8 cellular contexts compared by ENCODE assay signal in the genomic region with DNA sequence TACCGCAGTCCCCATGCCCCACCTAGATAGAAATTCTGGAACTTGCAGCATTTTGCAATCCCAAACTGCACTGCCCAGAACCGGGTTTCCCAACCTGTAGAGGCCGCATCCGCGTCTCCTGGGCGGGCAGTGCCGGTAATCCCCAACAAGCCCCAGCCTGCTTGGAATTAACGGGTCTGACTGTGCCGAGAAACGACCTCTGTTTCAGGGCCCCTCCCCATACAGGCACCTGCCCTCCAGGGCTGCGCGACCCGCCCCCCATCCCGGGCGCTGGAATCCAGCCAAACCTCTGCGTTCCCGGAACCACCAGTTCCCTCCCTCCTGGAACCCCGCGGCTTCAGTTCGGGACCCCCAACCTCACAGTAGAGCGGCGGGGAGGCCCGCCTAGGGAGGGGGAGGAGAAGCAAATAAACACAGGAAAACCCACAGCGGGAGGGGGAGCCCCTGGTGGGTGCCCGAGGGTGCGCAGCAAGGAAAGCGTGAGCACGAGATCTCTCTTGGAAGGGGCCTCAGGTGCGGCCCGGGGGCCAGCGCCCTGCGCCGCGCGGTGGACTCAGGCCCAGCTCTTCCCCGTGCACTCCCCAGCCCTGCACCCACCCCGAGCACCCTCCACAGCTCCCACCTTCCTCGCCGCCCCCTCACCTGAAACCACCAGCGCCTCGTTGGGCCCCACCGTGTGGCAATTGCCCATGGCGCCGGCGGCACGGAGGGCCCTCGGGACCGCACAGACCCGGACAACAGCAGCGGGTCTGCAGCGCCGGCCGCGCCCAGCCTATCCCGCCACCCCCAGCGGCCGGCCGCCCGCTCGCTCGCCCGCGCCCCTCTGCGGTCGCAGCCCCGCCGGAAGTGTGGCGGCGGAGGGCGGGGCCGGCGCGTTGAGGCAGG. TPM values are rescaled to one million over a fixed set of nuclear protein-coding genes. Genes with fewer than 3 reads are reported as not detected.
A peak's percentile ranks its signal among the peaks of the same experiment; 100 is the strongest.
DNase-seq lines count a peak whose midpoint lies in the region; ATAC-seq and TF ChIP-seq lines count a peak whose summit lies in the region.

A gene with protein sequence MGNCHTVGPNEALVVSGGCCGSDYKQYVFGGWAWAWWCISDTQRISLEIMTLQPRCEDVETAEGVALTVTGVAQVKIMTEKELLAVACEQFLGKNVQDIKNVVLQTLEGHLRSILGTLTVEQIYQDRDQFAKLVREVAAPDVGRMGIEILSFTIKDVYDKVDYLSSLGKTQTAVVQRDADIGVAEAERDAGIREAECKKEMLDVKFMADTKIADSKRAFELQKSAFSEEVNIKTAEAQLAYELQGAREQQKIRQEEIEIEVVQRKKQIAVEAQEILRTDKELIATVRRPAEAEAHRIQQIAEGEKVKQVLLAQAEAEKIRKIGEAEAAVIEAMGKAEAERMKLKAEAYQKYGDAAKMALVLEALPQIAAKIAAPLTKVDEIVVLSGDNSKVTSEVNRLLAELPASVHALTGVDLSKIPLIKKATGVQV (minus strand): TSS at position 850 of the 885 bp plus-strand sequence. CDS start 159 bp downstream, at position 691.

- TF ChIP-seq CTCF in foreskin keratinocyte (conservative IDR thresholded peaks at IDR 0.05), result peak; percentile 41

- peaks cover 14% of the 10 kb centered on the region for H3K4me1 ChIP-seq in foreskin keratinocyte

- H3K27me3 ChIP-seq in foreskin keratinocyte, result no peaks in the 10 kb centered on the region

- peak; percentile 86 for ATAC-seq in foreskin keratinocyte

- DNase-seq in Daoy (ENCODE audit: low read depth), result peak; percentile 68
- DNase-seq in HuH-7 (ENCODE audit: low spot score), result peak; percentile 73
- DNase-seq in RPMI8226, result peak; percentile 69
- DNase-seq in activated gamma-delta T cell treated with Interleukin-2 at 50 U/mL for 16 hours, result peak; percentile 66
- DNase-seq in foreskin keratinocyte, result peak; percentile 82 to 90
- DNase-seq in nucleus accumbens (lab: John Stamatoyannopoulos, UW), result peak in 36 of 56 donors; percentile 30 to 73 (median 51)
- DNase-seq in DMS114 treated with DMSO at 0.1 percent for 48 hours (lab: John Stamatoyannopoulos, UW; ENCODE audit: unreplicated experiment), result no peak

- H3K27ac ChIP-seq in foreskin keratinocyte (peak within 1 kb of the TSS; percentile 47), temporal lobe (ENCODE audit: low read depth, low read length) (peak within 1 kb of the TSS; percentile 81)

RNA-seq across cellular contexts. Expression of the gene that starts here (rescaled TPM):
- total RNA-seq in Daoy (2014; rRNA removed; shearing (Covaris generic)), result 18.5 and 24.9 TPM in 2 replicates
- total RNA-seq in foreskin keratinocyte, result 81.8 and 83.2 TPM in 2 replicates
- 69.1 and 71.9 TPM in 2 replicates for polyA plus RNA-seq in foreskin keratinocyte
- 27.0 TPM for total RNA-seq in temporal lobe
